35 cellular contexts compared by ENCODE assay signal in the genomic region with DNA sequence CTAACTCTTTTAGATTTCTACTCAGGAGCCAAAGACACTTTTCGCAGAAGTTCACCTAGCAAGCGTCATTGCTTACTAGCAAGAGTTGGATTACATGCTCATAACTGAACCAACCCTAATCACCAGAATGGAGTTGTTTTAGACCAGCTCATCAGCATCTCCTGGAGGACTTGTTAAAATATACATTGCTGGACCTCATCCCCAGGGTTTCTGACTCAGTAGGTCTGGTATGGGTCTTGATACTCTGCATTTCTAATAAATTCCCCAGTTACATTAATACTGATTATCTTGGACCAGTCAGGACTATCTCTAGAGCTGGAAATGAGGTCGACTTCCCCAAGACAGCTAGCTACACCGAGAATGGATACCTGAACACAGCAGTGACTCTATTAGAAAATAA.
"Had no signal": no experiment of that assay in that cellular context is flagged by ENCODE, and none has a peak within 500 bp of the region (broad histone marks: within the 10 kb centered on the region; RNA-seq: fewer than 3 reads in every experiment).

No MANE protein-coding gene starts in this region.

- H3K4me1 Mint-ChIP-seq: mesothelial cell of epicardium, nephron progenitor cell had no signal

- H3K36me3 ChIP-seq: breast epithelium, gastrocnemius medialis, neutrophil, ovary, prostate gland, thyroid gland, upper lobe of left lung had no signal

- ATAC-seq: activated CD4-positive, alpha-beta T cell treated with anti-CD3 and anti-CD28 coated beads for 36 hours; gastrocnemius medialis; left colon; sciatic nerve; stimulated activated memory B cell treated with anti-CD40 and anti-IgM and Interleukin-4, amounts not matched to agents 10 μg/mL and 1 μg/mL and 100 μg/mL, for 72 hours; stimulated activated naive CD8-positive, alpha-beta T cell treated with anti-CD3 and anti-CD28 coated beads, Interleukin-15, amount 100 ng/mL, for 72 hours; T-helper 17 cell had no signal

- H3K27ac ChIP-seq: breast epithelium, esophagus muscularis mucosa, gastrocnemius medialis, neutrophil, ovary, prostate gland, thyroid gland, upper lobe of left lung, vagina had no signal

- H3K27ac Mint-ChIP-seq: activated CD4-positive, alpha-beta T cell treated with anti-CD3 and anti-CD28 coated beads for 36 hours; activated naive CD8-positive, alpha-beta T cell; mesothelial cell of epicardium; naive B cell; nephron progenitor cell; stimulated activated memory B cell treated with anti-CD40 and anti-IgM and Interleukin-4, amounts not matched to agents 10 μg/mL and 1 μg/mL and 100 μg/mL, for 72 hours; stimulated activated naive CD8-positive, alpha-beta T cell treated with anti-CD3 and anti-CD28 coated beads, Interleukin-15, amount 100 ng/mL, for 72 hours; T-helper 17 cell had no signal

- DNase-seq: activated CD4-positive, alpha-beta T cell treated with anti-CD3 and anti-CD28 coated beads for 36 hours; activated CD4-positive, alpha-beta T cell treated with anti-CD3 and anti-CD28 coated beads, Interleukin-2, amount 50 U/mL, for 48 hours; activated CD8-positive, alpha-beta memory T cell treated with anti-CD3 and anti-CD28 coated beads for 24 hours; activated effector memory CD4-positive, alpha-beta T cell treated with Interleukin-2 at 50 U/mL for 16 hours; activated naive CD4-positive, alpha-beta T cell treated with Interleukin-2 at 50 U/mL for 16 hours; aorta; dermis blood vessel endothelial cell; effector CD4-positive, alpha-beta T cell; gastrocnemius medialis; glutamatergic neuron; hippocampal formation; kidney; left colon; naive B cell; nephron progenitor cell; ovary; retina; small intestine; stimulated activated CD4-positive, alpha-beta T cell treated with anti-CD3 and anti-CD28 coated beads, Interleukin-4, amount 100 ng/mL, for 24 hours; stimulated activated CD8-positive, alpha-beta memory T cell treated with anti-CD3 and anti-CD28 coated beads, Interleukin-4, amount 100 ng/mL, for 48 hours; stimulated activated naive CD8-positive, alpha-beta T cell treated with anti-CD3 and anti-CD28 coated beads, Interleukin-15, amount 100 ng/mL, for 72 hours; T-helper 17 cell; thyroid gland; upper lobe of left lung had no signal

- H3K27me3 ChIP-seq: breast epithelium, esophagus muscularis mucosa, gastrocnemius medialis, neutrophil, ovary, thyroid gland, upper lobe of left lung, vagina had no signal

- H3K27me3 Mint-ChIP-seq: activated CD4-positive, alpha-beta T cell treated with anti-CD3 and anti-CD28 coated beads for 36 hours; activated naive CD8-positive, alpha-beta T cell; central memory CD8-positive, alpha-beta T cell; naive B cell; stimulated activated memory B cell treated with anti-CD40 and anti-IgM and Interleukin-4, amounts not matched to agents 10 μg/mL and 1 μg/mL and 100 μg/mL, for 72 hours; stimulated activated naive CD8-positive, alpha-beta T cell treated with anti-CD3 and anti-CD28 coated beads, Interleukin-15, amount 100 ng/mL, for 72 hours; T-helper 17 cell had no signal

- H3K9me3 ChIP-seq: gastrocnemius medialis, neutrophil, prostate gland, thyroid gland, vagina had no signal

- FAIRE-seq: colon, kidney, small intestine had no signal

- H3K4me3 ChIP-seq: breast epithelium, esophagus muscularis mucosa, gastrocnemius medialis, ovary, prostate gland, thyroid gland, upper lobe of left lung, vagina had no signal

- H3K4me1 ChIP-seq: breast epithelium, prostate gland, thyroid gland, upper lobe of left lung, vagina had no signal

- H3K4me3 Mint-ChIP-seq: activated CD4-positive, alpha-beta T cell treated with anti-CD3 and anti-CD28 coated beads for 36 hours; activated naive CD8-positive, alpha-beta T cell; central memory CD8-positive, alpha-beta T cell; mesothelial cell of epicardium; naive B cell; nephron progenitor cell; stimulated activated memory B cell treated with anti-CD40 and anti-IgM and Interleukin-4, amounts not matched to agents 10 μg/mL and 1 μg/mL and 100 μg/mL, for 72 hours; stimulated activated naive CD8-positive, alpha-beta T cell treated with anti-CD3 and anti-CD28 coated beads, Interleukin-15, amount 100 ng/mL, for 72 hours; T-helper 17 cell had no signal
